Comparison of ENCODE assay signal across 22 cellular contexts in genomic region chr13:25963681-25964080, GRCh38.
A peak's percentile ranks its signal among the peaks of the same experiment; 100 is the strongest.
DNase-seq lines count a peak whose midpoint lies in the region; ATAC-seq and TF ChIP-seq lines count a peak whose summit lies in the region.
"Had no signal": no experiment of that assay in that cellular context is flagged by ENCODE, and none has a peak within 500 bp of the region (broad histone marks: within the 10 kb centered on the region; RNA-seq: fewer than 3 reads in every experiment).

No MANE protein-coding gene starts in this region.

- H3K18ac ChIP-seq in neuronal stem cell (ENCODE audit: low read length): peak overlapping the region; percentile 84

- H3K36me3 ChIP-seq in neuronal stem cell (replicated peaks in 1 of 2; ENCODE audit: control insufficient read depth in 2 of 2, insufficient read depth in 2 of 2, low read length in 2 of 2) (no peaks in the 10 kb centered on the region), upper lobe of right lung (no peaks in the 10 kb centered on the region)
- H3K36me3 ChIP-seq: tibial artery, WERI-Rb-1 had no signal

- H4K8ac ChIP-seq in neuronal stem cell (ENCODE audit: low read depth, low read length): no peak overlapping the region

- H3K27ac ChIP-seq in neuronal stem cell (replicated peaks; ENCODE audit: low read length) (no peak overlapping the region), upper lobe of right lung (no peak overlapping the region)
- H3K27ac ChIP-seq: C4-2B, foreskin keratinocyte, HL-60, parathyroid adenoma, PC-9, tibial artery, WERI-Rb-1 had no signal

- ATAC-seq in WTC11: no peak
- no peak for ATAC-seq in GM19351 (IDR thresholded peaks at IDR 0.05; ENCODE audit: unreplicated experiment)
- no peak for ATAC-seq in upper lobe of right lung
- ATAC-seq: activated CD8-positive, alpha-beta T cell treated with anti-CD3 and anti-CD28 coated beads, Interleukin-2, amount 10 ng/mL, durations not matched to agents 7 days and 5 days; foreskin keratinocyte; left ventricle myocardium superior had no signal

- no peak overlapping the region for H2BK5ac ChIP-seq in neuronal stem cell (ENCODE audit: low read length)

- H3K4me3 ChIP-seq in neuronal stem cell (ENCODE audit: low read length in 2 of 2) (no peak overlapping the region), upper lobe of right lung (no peak overlapping the region)
- H3K4me3 ChIP-seq: PC-9, tibial artery had no signal

- peaks cover 31% of the 10 kb centered on the region for H3K4me1 Mint-ChIP-seq in WTC11

- no peak overlapping the region for H3K27ac Mint-ChIP-seq in WTC11
- H3K27ac Mint-ChIP-seq: activated CD8-positive, alpha-beta T cell treated with anti-CD3 and anti-CD28 coated beads, Interleukin-2, amount 10 ng/mL, durations not matched to agents 7 days and 5 days; activated naive CD8-positive, alpha-beta T cell treated with anti-CD3 and anti-CD28 coated beads for 36 hours had no signal

- no peaks in the 10 kb centered on the region for H3K79me1 ChIP-seq in neuronal stem cell (ENCODE audit: low read depth, low read length)

- no peak overlapping the region for H2AFZ ChIP-seq in neuronal stem cell (ENCODE audit: low read length)
- H2AFZ ChIP-seq: parathyroid adenoma, PC-9 had no signal

- no peak overlapping the region for H2BK120ac ChIP-seq in neuronal stem cell (ENCODE audit: low read depth, low read length)

- POLR2A ChIA-PET in WTC11 (lab: Charles Lee): interaction anchor here (0.7 kb wide), 1 partner anchor 972 kb away, joined by 4 read pairs; no protein-coding TSS in a partner anchor

- no peaks in the 10 kb centered on the region for H3K9me3 ChIP-seq in neuronal stem cell (replicated peaks in 1 of 2; ENCODE audit: control insufficient read depth in 2 of 2, insufficient read depth in 1 of 2, low read depth in 1 of 2, low read length in 2 of 2)
- H3K9me3 ChIP-seq in upper lobe of right lung: no peaks in the 10 kb centered on the region
- H3K9me3 ChIP-seq: tibial artery had no signal

- no CpG with 5 or more reads among the region's 5 CpGs for WGBS in neuronal stem cell (ENCODE audit: extremely low coverage in 2 of 2, insufficient read length in 2 of 2, insufficient replicate concordance in 1 of 2), 2 donors

- CTCF ChIA-PET in WTC11 (lab: Charles Lee): interaction anchor here (0.6 kb wide), 1 partner anchor 14 kb away, joined by 3 read pairs; no protein-coding TSS in a partner anchor

- no peak overlapping the region for H4K91ac ChIP-seq in neuronal stem cell (ENCODE audit: low read depth, low read length, poor library complexity)

- H3K27me3 Mint-ChIP-seq in WTC11 (ENCODE audit: low read depth): peaks cover 2% of the 10 kb centered on the region; the same call in 1 of the 2 replicates
- H3K27me3 Mint-ChIP-seq: activated naive CD8-positive, alpha-beta T cell treated with anti-CD3 and anti-CD28 coated beads for 36 hours had no signal

- no peak overlapping the region for H3K4ac ChIP-seq in neuronal stem cell (ENCODE audit: low read length)

- H3K4me2 ChIP-seq in neuronal stem cell (ENCODE audit: insufficient read depth, low read length, poor library complexity, severe bottlenecking): no peak overlapping the region
- H3K4me2 ChIP-seq: PC-9 had no signal

- no peak overlapping the region for H2BK12ac ChIP-seq in neuronal stem cell (ENCODE audit: low read length)

- no peak overlapping the region for H2BK15ac ChIP-seq in neuronal stem cell (ENCODE audit: low read length)

- no peaks in the 10 kb centered on the region for H3K9me3 Mint-ChIP-seq in WTC11
- H3K9me3 Mint-ChIP-seq: activated naive CD8-positive, alpha-beta T cell treated with anti-CD3 and anti-CD28 coated beads for 36 hours had no signal

- peak overlapping the region; percentile 27 for H3K23ac ChIP-seq in neuronal stem cell (ENCODE audit: low read depth, low read length, poor library complexity)

- no peak for TF ChIP-seq CTCF in WTC11 (IDR thresholded peaks at IDR 0.05)
- TF ChIP-seq CTCF in upper lobe of right lung (IDR thresholded peaks at IDR 0.05): no peak

- H3K36me3 Mint-ChIP-seq in WTC11: no peaks in the 10 kb centered on the region
- H3K36me3 Mint-ChIP-seq: activated naive CD8-positive, alpha-beta T cell treated with anti-CD3 and anti-CD28 coated beads for 36 hours had no signal

- H3K9ac ChIP-seq in neuronal stem cell (ENCODE audit: low read depth, low read length, poor library complexity): peak overlapping the region; percentile 13
- H3K9ac ChIP-seq: parathyroid adenoma had no signal

- no peak overlapping the region for H3K4me3 Mint-ChIP-seq in WTC11
- H3K4me3 Mint-ChIP-seq: activated CD8-positive, alpha-beta T cell treated with anti-CD3 and anti-CD28 coated beads, Interleukin-2, amount 10 ng/mL, durations not matched to agents 7 days and 5 days; activated naive CD8-positive, alpha-beta T cell treated with anti-CD3 and anti-CD28 coated beads for 36 hours had no signal

- H2AK5ac ChIP-seq in neuronal stem cell (ENCODE audit: low read depth, low read length): peak overlapping the region; percentile 81

- intact Hi-C loops in upper lobe of right lung (cut with DNase I): no loop called here

- H3K4me1 ChIP-seq in neuronal stem cell (ENCODE audit: control insufficient read depth in 2 of 2, insufficient read depth in 1 of 2, low read depth in 1 of 2, low read length in 2 of 2) (peaks cover 0 to 8% of the 10 kb centered on the region in 2 donors), upper lobe of right lung (no peaks in the 10 kb centered on the region)
- H3K4me1 ChIP-seq: foreskin keratinocyte, parathyroid adenoma, tibial artery had no signal

- no peak overlapping the region for H3K14ac ChIP-seq in neuronal stem cell (ENCODE audit: low read length)

- H3K27me3 ChIP-seq in neuronal stem cell (ENCODE audit: control insufficient read depth in 3 of 3, insufficient read depth in 3 of 3, low read depth in 1 of 3, low read length in 3 of 3) (peaks cover 0 to 6% (median 0%) of the 10 kb centered on the region in 3 experiments), upper lobe of right lung (no peaks in the 10 kb centered on the region)
- H3K27me3 ChIP-seq: foreskin keratinocyte, tibial artery had no signal

- DNase-seq in ELR (ENCODE audit: low read depth) (peak; percentile 40), NCI-H69 (lab: John Stamatoyannopoulos, UW) (peak; percentile 1), dermis microvascular lymphatic vessel endothelial cell (ENCODE audit: low read depth in 2 of 2) (peak; percentile 14 to 73), neuronal stem cell (ENCODE audit: low spot score) (no peak), WTC11 (ENCODE audit: low spot score) (no peak), upper lobe of right lung (no peak)
- DNase-seq: activated CD8-positive, alpha-beta T cell treated with anti-CD3 and anti-CD28 coated beads, Interleukin-2, amount 10 ng/mL, durations not matched to agents 7 days and 5 days; activated naive CD8-positive, alpha-beta T cell treated with anti-CD3 and anti-CD28 coated beads for 36 hours; DMS79 treated with DMSO at 0.1 percent for 48 hours; effector memory CD4-positive, alpha-beta T cell; left ventricle myocardium superior; NCI-H526; PC-9; small intestine; SW 1271; tibial artery; WERI-Rb-1 had no signal

TF ChIP-seq in WTC11, 78 proteins besides CTCF, POLR2A, EP300 and RAD21:
- TF ChIP-seq GRHL2 (CRISPR knock-in tag; IDR thresholded peaks at IDR 0.05; ENCODE audit: insufficient replicate concordance, severe bottlenecking): no peak
- no peak for TF ChIP-seq IRF1 (CRISPR knock-in tag; IDR thresholded peaks at IDR 0.05)
- no peak for TF ChIP-seq JUN (CRISPR knock-in tag; IDR thresholded peaks at IDR 0.05)
TF ChIP-seq in WTC11: peak in this region for 0.

Comparison
In these comparisons a context has a peak if more than half of its experiments do, and no peak if none do; other contexts are left out.
1. DNase-seq: peak in ELR (single experiment), NCI-H69 (single experiment) and dermis microvascular lymphatic vessel endothelial cell (2 of 2); none in neuronal stem cell (single experiment), WTC11 (single experiment) and upper lobe of right lung (single experiment).